ENCODE assay signal across 22 cellular contexts in the genomic region with DNA sequence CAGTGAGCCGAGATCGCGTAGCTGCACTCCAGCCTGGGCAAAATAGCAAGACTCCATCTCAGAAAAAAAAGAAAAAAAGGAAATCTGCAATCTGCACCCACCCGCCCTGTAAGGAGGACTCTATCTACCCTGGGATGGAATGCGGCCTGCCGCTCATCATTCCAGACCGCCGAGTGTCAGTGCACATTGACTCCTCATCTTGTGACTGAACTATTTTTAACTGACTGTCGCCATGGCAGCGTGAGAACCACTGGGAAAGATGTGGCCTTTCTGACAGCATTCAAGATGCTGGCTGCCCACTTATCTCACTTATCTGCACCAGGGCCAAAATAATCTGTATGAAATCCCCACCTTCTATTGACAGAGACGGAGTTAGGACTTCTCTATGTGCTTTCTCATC. TPM values are rescaled to one million over a fixed set of nuclear protein-coding genes. Genes with fewer than 3 reads are reported as not detected.
DNase-seq lines count a peak whose midpoint lies in the region; ATAC-seq and TF ChIP-seq lines count a peak whose summit lies in the region.
"Had no signal": no experiment of that assay in that cellular context is flagged by ENCODE, and none has a peak within 500 bp of the region (broad histone marks: within the 10 kb centered on the region; RNA-seq: fewer than 3 reads in every experiment).

No MANE protein-coding gene starts in this region.

- H3K27me3 ChIP-seq in CD4-positive, alpha-beta memory T cell (ENCODE audit: insufficient read depth, low read length): no peaks in the 10 kb centered on the region
- H3K27me3 ChIP-seq: sigmoid colon, tibial nerve had no signal

- H3K9me3 ChIP-seq in CD4-positive, alpha-beta memory T cell (ENCODE audit: control insufficient read depth in 1 of 2, low read length in 2 of 2): no peaks in the 10 kb centered on the region
- H3K9me3 ChIP-seq: sigmoid colon, tibial nerve had no signal

- H3K4me1 Mint-ChIP-seq in chondrocyte (ENCODE audit: low read depth) (peaks cover 49% of the 10 kb centered on the region), osteocyte (ENCODE audit: unreplicated experiment) (peaks cover 5% of the 10 kb centered on the region)
- H3K4me1 Mint-ChIP-seq in CD4-positive, alpha-beta memory T cell: no peaks in the 10 kb centered on the region

- no peaks in the 10 kb centered on the region for H3K9me3 Mint-ChIP-seq in chondrocyte (ENCODE audit: low read depth)
- no peaks in the 10 kb centered on the region for H3K9me3 Mint-ChIP-seq in osteocyte (ENCODE audit: unreplicated experiment)
- H3K9me3 Mint-ChIP-seq in CD4-positive, alpha-beta memory T cell: no peaks in the 10 kb centered on the region
- H3K9me3 Mint-ChIP-seq: activated naive CD4-positive, alpha-beta T cell treated with anti-CD3 and anti-CD28 coated beads, Interleukin-2, amount 50 U/mL, for 72 hours; activated T-cell treated with anti-CD3 and anti-CD28 coated beads, Interleukin-2, amount 50 U/mL, for 72 hours had no signal

- CTCF ChIA-PET in CD4-positive, alpha-beta memory T cell (lab: Charles Lee; ENCODE audit: partially characterized antibody): no interaction called here

- ATAC-seq in left ventricle myocardium superior (peak; percentile 97), HG03135 (IDR thresholded peaks at IDR 0.05; ENCODE audit: unreplicated experiment) (no peak), GM18505 (IDR thresholded peaks at IDR 0.05; ENCODE audit: unreplicated experiment) (no peak)
- ATAC-seq: activated naive CD4-positive, alpha-beta T cell treated with anti-CD3 and anti-CD28 coated beads, Interleukin-2, amount 50 U/mL, for 72 hours; activated T-cell treated with anti-CD3 and anti-CD28 coated beads, Interleukin-2, amount 50 U/mL, for 72 hours; foreskin keratinocyte; left lobe of liver; SK-N-SH treated with all-trans-retinoic acid at 6 μM for 48 hours had no signal

- H3K27ac ChIP-seq in CD4-positive, alpha-beta memory T cell (ENCODE audit: low read depth, low read length): no peak overlapping the region
- H3K27ac ChIP-seq: foreskin keratinocyte, PC-9, sigmoid colon, tibial nerve had no signal

- H3K36me3 ChIP-seq in CD4-positive, alpha-beta memory T cell (ENCODE audit: insufficient read depth, low read length): no peaks in the 10 kb centered on the region
- H3K36me3 ChIP-seq: sigmoid colon, tibial nerve had no signal

- H3K27me3 Mint-ChIP-seq in chondrocyte (ENCODE audit: low read depth) (peaks cover 2% of the 10 kb centered on the region), osteocyte (ENCODE audit: unreplicated experiment) (peaks cover 27% of the 10 kb centered on the region)
- H3K27me3 Mint-ChIP-seq in CD4-positive, alpha-beta memory T cell: peaks cover 9 to 14% of the 10 kb centered on the region in 2 donors

- TF ChIP-seq POLR2A in GM18505 (IDR thresholded peaks at IDR 0.05; ENCODE audit: borderline replicate concordance, extremely low read depth, insufficient read depth, insufficient read length): no peak

- DNase-seq in HK-2 (ENCODE audit: unreplicated experiment): peak; percentile 5
- no peak for DNase-seq in chondrocyte (ENCODE audit: low spot score)
- DNase-seq in left ventricle myocardium superior: peak; percentile 65
- DNase-seq in osteocyte (ENCODE audit: extremely low spot score, unreplicated experiment): peak; percentile 49
- DNase-seq in CD4-positive, alpha-beta memory T cell: no peak
- DNase-seq in activated effector memory CD4-positive, alpha-beta T cell treated with anti-CD3 and anti-CD28 coated beads, Interleukin-2, amount 50 U/mL, for 16 hours: no peak
- DNase-seq: activated T-cell treated with anti-CD3 and anti-CD28 coated beads, Interleukin-2, amount 50 U/mL, for 72 hours; DMS79 treated with DMSO at 0.1 percent for 48 hours; foreskin keratinocyte; NCI-H1105 treated with DMSO at 0.1 percent for 48 hours; PC-9; sigmoid colon; stimulated activated naive CD4-positive, alpha-beta T cell treated with Interleukin-2 at 50 U/mL for 16 hours; T1000 had no signal

- intact Hi-C loops in left ventricle myocardium superior (cut with micrococcal nuclease): no loop called here
- intact Hi-C loops in CD4-positive, alpha-beta memory T cell (cut with micrococcal nuclease): no loop called here

- POLR2A ChIA-PET in CD4-positive, alpha-beta memory T cell (lab: Charles Lee; ENCODE audit: partially characterized antibody): no interaction called here

- no peak overlapping the region for H3K4me3 Mint-ChIP-seq in chondrocyte (ENCODE audit: unreplicated experiment)
- H3K4me3 Mint-ChIP-seq in osteocyte (ENCODE audit: unreplicated experiment): no peak overlapping the region
- no peak overlapping the region for H3K4me3 Mint-ChIP-seq in CD4-positive, alpha-beta memory T cell
- H3K4me3 Mint-ChIP-seq: activated T-cell treated with anti-CD3 and anti-CD28 coated beads, Interleukin-2, amount 50 U/mL, for 72 hours had no signal

- no peak overlapping the region for H3K4me3 ChIP-seq in CD4-positive, alpha-beta memory T cell (ENCODE audit: low read length in 2 of 2)
- H3K4me3 ChIP-seq: PC-9, sigmoid colon, tibial nerve had no signal

- no peak for TF ChIP-seq CTCF in chondrocyte (IDR thresholded peaks at IDR 0.05)
- no peak for TF ChIP-seq CTCF in osteocyte (IDR thresholded peaks at IDR 0.05)

- no peaks in the 10 kb centered on the region for H3K4me1 ChIP-seq in CD4-positive, alpha-beta memory T cell (ENCODE audit: insufficient read depth, low read length)
- H3K4me1 ChIP-seq: foreskin keratinocyte, sigmoid colon, tibial nerve had no signal

- no peaks in the 10 kb centered on the region for H3K36me3 Mint-ChIP-seq in chondrocyte (ENCODE audit: low read depth)
- no peaks in the 10 kb centered on the region for H3K36me3 Mint-ChIP-seq in osteocyte (ENCODE audit: unreplicated experiment)
- no peaks in the 10 kb centered on the region for H3K36me3 Mint-ChIP-seq in CD4-positive, alpha-beta memory T cell
- H3K36me3 Mint-ChIP-seq: activated naive CD4-positive, alpha-beta T cell treated with anti-CD3 and anti-CD28 coated beads, Interleukin-2, amount 50 U/mL, for 72 hours had no signal

- H3K27ac Mint-ChIP-seq in chondrocyte (ENCODE audit: unreplicated experiment): peak overlapping the region; percentile 94
- no peak overlapping the region for H3K27ac Mint-ChIP-seq in osteocyte (ENCODE audit: unreplicated experiment)
- H3K27ac Mint-ChIP-seq in CD4-positive, alpha-beta memory T cell: no peak overlapping the region
- H3K27ac Mint-ChIP-seq: activated naive CD4-positive, alpha-beta T cell treated with anti-CD3 and anti-CD28 coated beads, Interleukin-2, amount 50 U/mL, for 72 hours; activated T-cell treated with anti-CD3 and anti-CD28 coated beads, Interleukin-2, amount 50 U/mL, for 72 hours had no signal

RNA-seq across cellular contexts. Expression of a gene that starts 38.8 kb away (rescaled TPM):
- total RNA-seq in chondrocyte (0.07 to 1.3 TPM (median 0.92 TPM) in 3 replicates), left ventricle myocardium superior (not detected), osteocyte (0.08 TPM in 1 of 2 replicates, not detected in the other)
- total RNA-seq in CD4-positive, alpha-beta memory T cell: not detected
- not detected for polyA plus RNA-seq in CD4-positive, alpha-beta memory T cell
- total RNA-seq: activated naive CD4-positive, alpha-beta T cell treated with anti-CD3 and anti-CD28 coated beads, Interleukin-2, amount 50 U/mL, for 72 hours; activated T-cell treated with anti-CD3 and anti-CD28 coated beads, Interleukin-2, amount 50 U/mL, for 72 hours; endothelial cell of umbilical vein; foreskin keratinocyte; left lobe of liver; omental fat pad; PC-9; tibial nerve had no signal
- polyA plus RNA-seq: endothelial cell of umbilical vein, foreskin keratinocyte, sigmoid colon had no signal

Comparison
In these comparisons a context has a peak if more than half of its experiments do, and no peak if none do; other contexts are left out.
1. DNase-seq: peak in HK-2 (single experiment), left ventricle myocardium superior (single experiment) and osteocyte (single experiment); none in chondrocyte (single experiment), CD4-positive, alpha-beta memory T cell (0 of 5) and activated effector memory CD4-positive, alpha-beta T cell treated with anti-CD3 and anti-CD28 coated beads, Interleukin-2, amount 50 U/mL, for 16 hours (single experiment).